17 cellular contexts compared by ENCODE assay signal in genomic region chr18:35949090-35949489, GRCh38.
DNase-seq lines count a peak whose midpoint lies in the region; ATAC-seq and TF ChIP-seq lines count a peak whose summit lies in the region.
"Had no signal": no experiment of that assay in that cellular context is flagged by ENCODE, and none has a peak within 500 bp of the region (broad histone marks: within the 10 kb centered on the region; RNA-seq: fewer than 3 reads in every experiment).

No MANE protein-coding gene starts in this region.

- no peaks in the 10 kb centered on the region for H3K36me3 Mint-ChIP-seq in brain
- H3K36me3 Mint-ChIP-seq: activated naive CD4-positive, alpha-beta T cell treated with anti-CD3 and anti-CD28 coated beads, Interleukin-2, amount 50 U/mL, for 72 hours had no signal

- DNase-seq in H7 (no peak), lung (ENCODE audit: low spot score) (peak; percentile 4), NCI-H446 treated with DMSO at 0.1 percent for 48 hours (lab: John Stamatoyannopoulos, UW) (no peak), DMS79 (lab: John Stamatoyannopoulos, UW) (no peak), NCI-H2029 treated with DMSO at 0.1 percent for 48 hours (lab: John Stamatoyannopoulos, UW) (no peak)
- DNase-seq: activated T-cell treated with anti-CD3 and anti-CD28 coated beads, Interleukin-2, amount 50 U/mL, for 4 hours; CD8-positive, alpha-beta memory T cell; NCI-H2081 treated with DMSO at 0.1 percent for 48 hours; psoas muscle; spleen had no signal

- TF ChIP-seq CTCF in 22Rv1 (IDR thresholded peaks at IDR 0.05) (no peak), brain (conservative IDR thresholded peaks at IDR 0.05) (no peak), lung (IDR thresholded peaks at IDR 0.05; ENCODE audit: control extremely low read depth, extremely low read depth) (no peak)

- H3K27ac Mint-ChIP-seq in brain, result peak overlapping the region in 1 of 5 experiments; percentile 3
- H3K27ac Mint-ChIP-seq: activated naive CD4-positive, alpha-beta T cell treated with anti-CD3 and anti-CD28 coated beads, Interleukin-2, amount 50 U/mL, for 72 hours; T-helper 2 cell treated with Interferon-gamma antibody and Interleukin-4, amounts not matched to agents 5 μg/mL and 100 μg/mL, for 36 hours had no signal

- ATAC-seq in lung (ENCODE audit: insufficient read depth, low FRiP score) (no peak), GM18867 (IDR thresholded peaks at IDR 0.05; ENCODE audit: unreplicated experiment) (no peak)

- H3K4me3 Mint-ChIP-seq in brain, result peak overlapping the region in 4 of 5 experiments; percentile 69 to 91 (median 83)

- H3K4me1 ChIP-seq in lung (ENCODE audit: control insufficient read depth in 2 of 2, insufficient read depth in 2 of 2, low read length in 2 of 2), result peaks cover 0 to 5% of the 10 kb centered on the region in 2 donors
- H3K4me1 ChIP-seq: psoas muscle had no signal

- H3K27me3 ChIP-seq in H7 (ENCODE audit: control insufficient read depth, insufficient read depth, low read length) (no peaks in the 10 kb centered on the region), lung (ENCODE audit: control insufficient read depth, insufficient read depth) (no peaks in the 10 kb centered on the region)
- H3K27me3 ChIP-seq: SJSA1 had no signal

- peaks cover 14% of the 10 kb centered on the region for H3K4me1 Mint-ChIP-seq in brain

- H3K27ac ChIP-seq in 22Rv1 (peak overlapping the region; percentile 32; the same call in 1 of the 2 replicates), lung (ENCODE audit: low read depth in 1 of 2, low read length in 1 of 2) (no peak overlapping the region)
- H3K27ac ChIP-seq: psoas muscle, SJSA1, spleen had no signal

- no peaks in the 10 kb centered on the region for H3K9me3 ChIP-seq in lung (ENCODE audit: control insufficient read depth in 2 of 2, insufficient read depth in 1 of 2, low read length in 1 of 2)
- H3K9me3 ChIP-seq: psoas muscle, SJSA1 had no signal

- H3K36me3 ChIP-seq in H7 (replicated peaks; ENCODE audit: control insufficient read depth, insufficient read depth, low read length) (peaks cover 7% of the 10 kb centered on the region), lung (ENCODE audit: control insufficient read depth in 2 of 2, insufficient read depth in 2 of 2, low read length in 2 of 2) (no peaks in the 10 kb centered on the region)
- H3K36me3 ChIP-seq: SJSA1, spleen had no signal

- 73 to 76% methylated on average over 6 of the region's 6 CpGs for WGBS in lung, 2 donors

- peaks cover 17% of the 10 kb centered on the region for H3K27me3 Mint-ChIP-seq in brain

- H3K4me3 ChIP-seq in H7 (ENCODE audit: insufficient read depth, low read depth, low read length), result peak overlapping the region; percentile 80; the same call in 1 of the 2 replicates
- no peak overlapping the region for H3K4me3 ChIP-seq in lung
- H3K4me3 ChIP-seq: K562, SJSA1 had no signal

- peaks cover 0 to 6% (median 3%) of the 10 kb centered on the region in 5 experiments for H3K9me3 Mint-ChIP-seq in brain
- H3K9me3 Mint-ChIP-seq: activated naive CD4-positive, alpha-beta T cell treated with anti-CD3 and anti-CD28 coated beads, Interleukin-2, amount 50 U/mL, for 72 hours; activated T-cell treated with anti-CD3 and anti-CD28 coated beads, Interleukin-2, amount 50 U/mL, for 4 hours; CD8-positive, alpha-beta memory T cell; T-helper 2 cell treated with Interferon-gamma antibody and Interleukin-4, amounts not matched to agents 5 μg/mL and 100 μg/mL, for 36 hours had no signal
